In the genomic region with DNA sequence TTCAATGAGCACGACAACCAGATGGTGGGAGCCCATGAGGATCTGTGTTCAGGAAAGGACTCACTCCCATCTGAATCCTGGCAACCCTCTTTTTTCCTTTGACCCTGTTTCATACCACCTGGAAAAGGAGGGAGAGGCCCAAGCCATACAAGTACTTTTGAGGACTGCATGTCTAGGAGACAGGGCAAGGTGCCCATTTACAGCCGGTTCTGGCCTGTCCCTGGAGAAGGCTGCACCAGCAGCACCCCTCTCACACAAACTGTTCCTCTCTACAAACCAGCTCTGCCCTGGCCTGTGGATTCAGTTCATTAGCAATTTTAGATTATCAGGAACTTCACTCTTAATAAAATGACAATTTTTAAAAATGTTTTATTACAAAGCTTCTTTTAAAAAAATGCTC, we compare ENCODE assay signal across 20 cellular contexts. TPM values are rescaled to one million over a fixed set of nuclear protein-coding genes. Genes with fewer than 3 reads are reported as not detected.
A peak's percentile ranks its signal among the peaks of the same experiment; 100 is the strongest.
DNase-seq lines count a peak whose midpoint lies in the region; ATAC-seq, FAIRE-seq and TF ChIP-seq lines count a peak whose summit lies in the region.
"Had no signal": no experiment of that assay in that cellular context is flagged by ENCODE, and none has a peak within 500 bp of the region (broad histone marks: within the 10 kb centered on the region; RNA-seq: fewer than 3 reads in every experiment).

No MANE protein-coding gene starts in this region.

- H3K27ac ChIP-seq in cardiac muscle cell = peak overlapping the region; percentile 0
- no peak overlapping the region for H3K27ac ChIP-seq in effector memory CD4-positive, alpha-beta T cell (ENCODE audit: insufficient read depth, low read length, poor library complexity, severe bottlenecking)
- no peak overlapping the region for H3K27ac ChIP-seq in pancreas
- H3K27ac ChIP-seq: C4-2B, KMS-11 had no signal

- ATAC-seq in HG03196 (IDR thresholded peaks at IDR 0.05; ENCODE audit: unreplicated experiment) (no peak), pancreas (no peak)
- ATAC-seq: HepG2 had no signal

- H3K4me1 ChIP-seq in cardiac muscle cell (ENCODE audit: low read depth) = no peaks in the 10 kb centered on the region
- H3K4me1 ChIP-seq in effector memory CD4-positive, alpha-beta T cell (ENCODE audit: control insufficient read depth, insufficient read depth, low read length, poor library complexity, severe bottlenecking) = peaks cover 17% of the 10 kb centered on the region
- H3K4me1 ChIP-seq in pancreas = peaks cover 0 to 7% (median 0%) of the 10 kb centered on the region in 3 donors

- H3K27me3 ChIP-seq in cardiac muscle cell = no peaks in the 10 kb centered on the region
- no peaks in the 10 kb centered on the region for H3K27me3 ChIP-seq in effector memory CD4-positive, alpha-beta T cell (replicated peaks; ENCODE audit: control insufficient read depth, insufficient read depth, low read length, poor library complexity, severe bottlenecking)
- no peaks in the 10 kb centered on the region for H3K27me3 ChIP-seq in pancreas

- FAIRE-seq in pancreas (lab: Jason Lieb, UNC) = no peak
- FAIRE-seq: G401.6, GM12891, HepG2 had no signal

- H3K9me3 ChIP-seq in cardiac muscle cell (ENCODE audit: low read depth) (no peaks in the 10 kb centered on the region), pancreas (no peaks in the 10 kb centered on the region)
- H3K9me3 ChIP-seq in effector memory CD4-positive, alpha-beta T cell (ENCODE audit: control insufficient read depth, low read length) = no peaks in the 10 kb centered on the region
- H3K9me3 ChIP-seq: SK-N-SH had no signal

- 83% methylated on average over 2 of the region's 2 CpGs for WGBS in pancreas, 2 donors

- H3K36me3 ChIP-seq in cardiac muscle cell (peaks cover 20% of the 10 kb centered on the region), pancreas (no peaks in the 10 kb centered on the region)
- peaks cover 34% of the 10 kb centered on the region for H3K36me3 ChIP-seq in effector memory CD4-positive, alpha-beta T cell (ENCODE audit: control insufficient read depth, insufficient read depth, low read length)

- H3K4me3 ChIP-seq in cardiac muscle cell (no peak overlapping the region), pancreas (no peak overlapping the region)
- no peak overlapping the region for H3K4me3 ChIP-seq in effector memory CD4-positive, alpha-beta T cell (ENCODE audit: insufficient read depth, low read depth, low read length, poor library complexity, severe bottlenecking)

- intact Hi-C loops in cardiac septum (cut with DNase I) = no loop called here
- intact Hi-C loops in pancreas (cut with DNase I) = no loop called here

- no peak for TF ChIP-seq CTCF in cardiac muscle cell (IDR thresholded peaks at IDR 0.05; ENCODE audit: low read depth, low read length)
- TF ChIP-seq CTCF in pancreas (IDR thresholded peaks at IDR 0.05) = no peak

- DNase-seq in NCI-H2196 (lab: John Stamatoyannopoulos, UW; ENCODE audit: unreplicated experiment) (peak; percentile 9), NCI-H2196 treated with DMSO at 0.1 percent for 48 hours (lab: John Stamatoyannopoulos, UW; ENCODE audit: unreplicated experiment) (no peak), cardiac muscle cell (ENCODE audit: low read depth in 1 of 2, low spot score in 1 of 2) (no peak), cardiac septum (ENCODE audit: low spot score) (no peak), medulla oblongata (ENCODE audit: extremely low spot score) (peak; percentile 36), pancreas (no peak)
- no peak for DNase-seq in effector memory CD4-positive, alpha-beta T cell
- DNase-seq: Calu3, H9, NCI-H1417, NCI-H2081, NCI-H345, NCI-H526 treated with DMSO at 0.1 percent for 48 hours, SK-N-SH had no signal

RNA-seq across cellular contexts. Expression of a gene that starts 57.5 kb away (rescaled TPM):
- 38.7 and 59.1 TPM in 2 replicates for total RNA-seq in cardiac muscle cell
- 84.7 and 139 TPM in 2 replicates for polyA plus RNA-seq in cardiac muscle cell
- 121 TPM for total RNA-seq in cardiac septum
- 10 to 100 TPM; 14.2 to 29.5 (median 25.1) TPM for total RNA-seq in pancreas
- polyA plus RNA-seq in pancreas = 100 to 1,000 TPM in 1 of 2 donors, 10 to 100 TPM in 1; 26.1 to 112 TPM

Comparison
In these comparisons a context has a peak if more than half of its experiments do, and no peak if none do; other contexts are left out.
1. DNase-seq: peak in NCI-H2196 (single experiment) and medulla oblongata (single experiment); none in NCI-H2196 treated with DMSO at 0.1 percent for 48 hours (single experiment), cardiac muscle cell (0 of 2), cardiac septum (single experiment), effector memory CD4-positive, alpha-beta T cell (0 of 3) and pancreas (0 of 6).